ENCODE assay signal across 1 cellular context in the genomic region with DNA sequence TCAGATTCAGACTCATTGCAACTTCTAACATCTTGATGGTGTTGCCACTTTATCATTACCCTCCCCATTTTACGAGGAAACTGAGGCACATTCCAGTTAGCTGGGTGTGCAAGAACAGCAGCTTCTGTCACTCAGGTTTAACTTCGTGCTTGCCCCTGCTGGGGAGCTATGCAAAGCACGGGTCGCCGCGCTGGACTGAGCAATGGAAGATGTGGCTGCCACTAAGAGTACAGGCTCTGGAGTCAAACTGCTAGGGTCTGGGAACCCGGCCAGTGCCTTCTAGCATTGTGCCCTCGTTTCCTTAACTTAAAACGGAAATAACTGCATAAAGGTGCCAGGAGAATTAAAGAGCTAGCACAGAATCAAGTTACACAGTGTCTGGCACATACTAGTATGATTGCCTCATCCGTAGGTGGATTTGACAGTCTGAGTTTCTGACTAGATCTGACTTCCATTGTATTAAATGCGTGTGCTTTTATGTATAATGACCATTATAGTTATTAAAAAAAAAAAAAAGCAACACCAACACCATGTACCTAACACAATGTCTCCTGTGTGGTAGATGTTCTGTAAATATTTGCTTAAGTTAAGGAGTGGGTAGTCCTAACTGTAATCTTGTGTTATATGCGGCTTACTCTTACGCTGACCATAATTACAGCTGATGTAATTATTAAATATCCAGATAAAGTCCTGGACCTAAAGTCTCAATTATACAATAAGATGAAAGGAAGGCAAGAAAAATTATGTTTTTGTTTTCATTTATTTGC.
TF ChIP-seq lines count a peak whose summit lies in the region.

No MANE protein-coding gene starts in this region.

TF ChIP-seq in GM23338, 12 proteins besides CTCF, POLR2A, EP300 and RAD21 (continued from another document):
- TF ChIP-seq REST (IDR thresholded peaks at IDR 0.05; ENCODE audit: unreplicated experiment) (no peak), ZNF462 (CRISPR knock-in tag; IDR thresholded peaks at IDR 0.05) (no peak), EZH2phosphoT487 (IDR thresholded peaks at IDR 0.05; ENCODE audit: unreplicated experiment) (no peak), NANOG (IDR thresholded peaks at IDR 0.05; ENCODE audit: borderline replicate concordance) (no peak), CREB1 (CRISPR knock-in tag; IDR thresholded peaks at IDR 0.05; ENCODE audit: low read depth) (no peak), ZNF114 (CRISPR knock-in tag; IDR thresholded peaks at IDR 0.05) (no peak), ZNF331 (CRISPR knock-in tag; IDR thresholded peaks at IDR 0.05; ENCODE audit: low read depth) (no peak), POLR2AphosphoS5 (IDR thresholded peaks at IDR 0.05; ENCODE audit: low read depth) (no peak), JUNB (IDR thresholded peaks at IDR 0.05; ENCODE audit: unreplicated experiment) (no peak)
- TF ChIP-seq, protein P1, sequence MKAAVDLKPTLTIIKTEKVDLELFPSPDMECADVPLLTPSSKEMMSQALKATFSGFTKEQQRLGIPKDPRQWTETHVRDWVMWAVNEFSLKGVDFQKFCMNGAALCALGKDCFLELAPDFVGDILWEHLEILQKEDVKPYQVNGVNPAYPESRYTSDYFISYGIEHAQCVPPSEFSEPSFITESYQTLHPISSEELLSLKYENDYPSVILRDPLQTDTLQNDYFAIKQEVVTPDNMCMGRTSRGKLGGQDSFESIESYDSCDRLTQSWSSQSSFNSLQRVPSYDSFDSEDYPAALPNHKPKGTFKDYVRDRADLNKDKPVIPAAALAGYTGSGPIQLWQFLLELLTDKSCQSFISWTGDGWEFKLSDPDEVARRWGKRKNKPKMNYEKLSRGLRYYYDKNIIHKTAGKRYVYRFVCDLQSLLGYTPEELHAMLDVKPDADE (IDR thresholded peaks at IDR 0.05): no peak
